In the genomic region with DNA sequence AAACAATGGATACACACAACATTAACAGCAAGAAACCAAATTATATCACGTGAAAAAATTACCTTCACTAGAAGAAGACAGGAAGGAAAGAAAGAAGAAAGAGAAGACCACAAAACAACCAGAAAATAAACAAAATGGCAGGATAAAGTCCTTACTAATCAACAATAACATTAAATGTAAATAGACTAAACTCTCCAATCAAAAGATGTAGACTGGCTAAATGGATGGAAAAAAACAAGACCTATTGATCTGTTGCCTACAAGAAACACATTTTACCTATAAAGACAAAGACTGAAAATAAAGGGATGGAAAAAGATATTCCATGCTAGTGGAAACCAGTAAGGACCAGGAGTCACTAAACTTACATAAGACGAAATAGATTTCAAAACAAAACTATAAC, we compare ENCODE assay signal across 7 cellular contexts.
"Had no signal": no experiment of that assay in that cellular context is flagged by ENCODE, and none has a peak within 500 bp of the region (broad histone marks: within the 10 kb centered on the region; RNA-seq: fewer than 3 reads in every experiment).

No MANE protein-coding gene starts in this region.

- DNase-seq: IMR-90, KBM-7, KG1 had no signal

- FAIRE-seq: HepG2, HTR-8/SVneo had no signal

- H3K27ac ChIP-seq: HL-60, KMS-11 had no signal

- H3K9ac ChIP-seq: KMS-11 had no signal

- H3K4me2 ChIP-seq: KMS-11 had no signal

- ATAC-seq: HepG2 had no signal
